ENCODE assay signal across 8 cellular contexts in genomic region chr17:21029032-21029431, GRCh38. TPM values are rescaled to one million over a fixed set of nuclear protein-coding genes. Genes with fewer than 3 reads are reported as not detected.
A peak's percentile ranks its signal among the peaks of the same experiment; 100 is the strongest.
DNase-seq lines count a peak whose midpoint lies in the region; FAIRE-seq and TF ChIP-seq lines count a peak whose summit lies in the region.

No MANE protein-coding gene starts in this region.

- no peak overlapping the region for H3K4me3 ChIP-seq in epithelial cell of esophagus (ENCODE audit: low read length)
- H3K4me3 ChIP-seq in Karpas-422 (ENCODE audit: low read length): no peak overlapping the region

- H3K4me2 ChIP-seq in Karpas-422 (ENCODE audit: low read depth, low read length, poor library complexity, severe bottlenecking): no peak overlapping the region

- H3K9ac ChIP-seq in Karpas-422 (ENCODE audit: low read length): no peak overlapping the region

- H3K4me3 Mint-ChIP-seq in T-helper 2 cell treated with Interferon-gamma antibody and Interleukin-4, amounts not matched to agents 5 μg/mL and 100 μg/mL, for 36 hours: no peak overlapping the region
- H3K4me3 Mint-ChIP-seq in progenitor cell of endocrine pancreas (ENCODE audit: low read depth): no peak overlapping the region

- H3K9me3 Mint-ChIP-seq in T-helper 2 cell treated with Interferon-gamma antibody and Interleukin-4, amounts not matched to agents 5 μg/mL and 100 μg/mL, for 36 hours: no peaks in the 10 kb centered on the region
- no peaks in the 10 kb centered on the region for H3K9me3 Mint-ChIP-seq in progenitor cell of endocrine pancreas (ENCODE audit: low read depth)

- FAIRE-seq in urothelium cell line (lab: Jason Lieb, UNC): no peak

- no peaks in the 10 kb centered on the region for H3K9me3 ChIP-seq in Karpas-422 (ENCODE audit: low read length)

- peaks cover 45% of the 10 kb centered on the region for H3K36me3 Mint-ChIP-seq in T-helper 2 cell treated with Interferon-gamma antibody and Interleukin-4, amounts not matched to agents 5 μg/mL and 100 μg/mL, for 36 hours (ENCODE audit: low read depth)
- peaks cover 16% of the 10 kb centered on the region for H3K36me3 Mint-ChIP-seq in progenitor cell of endocrine pancreas (ENCODE audit: insufficient read depth)

- H3K27me3 ChIP-seq in Karpas-422 (ENCODE audit: low read length): no peaks in the 10 kb centered on the region

- H3K79me2 ChIP-seq in Karpas-422 (ENCODE audit: low read length): peaks cover 100% of the 10 kb centered on the region

- no peak overlapping the region for H3K27ac ChIP-seq in Karpas-422 (ENCODE audit: low read length)

- peaks cover 94% of the 10 kb centered on the region for H4K20me1 ChIP-seq in Karpas-422 (ENCODE audit: insufficient read depth, low read depth, low read length)

- peaks cover 13% of the 10 kb centered on the region for H3K4me1 ChIP-seq in Karpas-422 (ENCODE audit: low read length)

- H2AFZ ChIP-seq in Karpas-422 (ENCODE audit: low read length): no peak overlapping the region

- peak; percentile 68 for DNase-seq in EH (ENCODE audit: low read depth)
- DNase-seq in T-helper 2 cell treated with Interferon-gamma antibody and Interleukin-4, amounts not matched to agents 5 μg/mL and 100 μg/mL, for 36 hours (ENCODE audit: low spot score): peak; percentile 17
- DNase-seq in epithelial cell of esophagus (ENCODE audit: low read depth): peak; percentile 96
- DNase-seq in progenitor cell of endocrine pancreas (ENCODE audit: low spot score, unreplicated experiment): no peak
- DNase-seq in DMS 273 treated with DMSO at 0.1 percent for 48 hours (lab: John Stamatoyannopoulos, UW): no peak
- no peak for DNase-seq in urothelium cell line (ENCODE audit: low spot score)
- no peak for DNase-seq in Karpas-422
- DNase-seq in T-helper 9 cell: no peak

- H3K27me3 Mint-ChIP-seq in T-helper 2 cell treated with Interferon-gamma antibody and Interleukin-4, amounts not matched to agents 5 μg/mL and 100 μg/mL, for 36 hours (ENCODE audit: low read depth): no peaks in the 10 kb centered on the region
- H3K27me3 Mint-ChIP-seq in progenitor cell of endocrine pancreas: no peaks in the 10 kb centered on the region

- peaks cover 76% of the 10 kb centered on the region for H3K36me3 ChIP-seq in Karpas-422 (ENCODE audit: insufficient read depth, low read length)

- TF ChIP-seq CTCF in epithelial cell of esophagus (IDR thresholded peaks at IDR 0.05; ENCODE audit: insufficient read depth, low read depth, low read length, missing control alignments) (no peak), progenitor cell of endocrine pancreas (IDR thresholded peaks at IDR 0.05; ENCODE audit: unreplicated experiment) (no peak)

- no peak overlapping the region for H3K27ac Mint-ChIP-seq in T-helper 2 cell treated with Interferon-gamma antibody and Interleukin-4, amounts not matched to agents 5 μg/mL and 100 μg/mL, for 36 hours
- peak overlapping the region; percentile 68 for H3K27ac Mint-ChIP-seq in progenitor cell of endocrine pancreas

- no peaks in the 10 kb centered on the region for H3K9me2 ChIP-seq in Karpas-422 (replicated peaks; ENCODE audit: insufficient read depth, low read length)

- peaks cover 48% of the 10 kb centered on the region for H3K4me1 Mint-ChIP-seq in T-helper 2 cell treated with Interferon-gamma antibody and Interleukin-4, amounts not matched to agents 5 μg/mL and 100 μg/mL, for 36 hours (ENCODE audit: low read depth)
- H3K4me1 Mint-ChIP-seq in progenitor cell of endocrine pancreas (ENCODE audit: low read depth): peaks cover 27% of the 10 kb centered on the region

RNA-seq across cellular contexts. Expression of gene USP22, which starts 13.8 kb away (rescaled TPM):
- 368 and 373 TPM in 2 replicates for total RNA-seq in progenitor cell of endocrine pancreas
- total RNA-seq in Karpas-422 (2014; rRNA removed; shearing (Covaris generic); ENCODE audit: low replicate concordance): 133 and 149 TPM in 2 replicates

Comparison
In these comparisons a context has a peak if more than half of its experiments do, and no peak if none do; other contexts are left out.
1. DNase-seq: peak in EH (single experiment), T-helper 2 cell treated with Interferon-gamma antibody and Interleukin-4, amounts not matched to agents 5 μg/mL and 100 μg/mL, for 36 hours (single experiment) and epithelial cell of esophagus (single experiment); none in progenitor cell of endocrine pancreas (single experiment), DMS 273 treated with DMSO at 0.1 percent for 48 hours (single experiment), urothelium cell line (single experiment), Karpas-422 (single experiment) and T-helper 9 cell (single experiment).